Comparison of ENCODE assay signal across 32 cellular contexts in the genomic region with DNA sequence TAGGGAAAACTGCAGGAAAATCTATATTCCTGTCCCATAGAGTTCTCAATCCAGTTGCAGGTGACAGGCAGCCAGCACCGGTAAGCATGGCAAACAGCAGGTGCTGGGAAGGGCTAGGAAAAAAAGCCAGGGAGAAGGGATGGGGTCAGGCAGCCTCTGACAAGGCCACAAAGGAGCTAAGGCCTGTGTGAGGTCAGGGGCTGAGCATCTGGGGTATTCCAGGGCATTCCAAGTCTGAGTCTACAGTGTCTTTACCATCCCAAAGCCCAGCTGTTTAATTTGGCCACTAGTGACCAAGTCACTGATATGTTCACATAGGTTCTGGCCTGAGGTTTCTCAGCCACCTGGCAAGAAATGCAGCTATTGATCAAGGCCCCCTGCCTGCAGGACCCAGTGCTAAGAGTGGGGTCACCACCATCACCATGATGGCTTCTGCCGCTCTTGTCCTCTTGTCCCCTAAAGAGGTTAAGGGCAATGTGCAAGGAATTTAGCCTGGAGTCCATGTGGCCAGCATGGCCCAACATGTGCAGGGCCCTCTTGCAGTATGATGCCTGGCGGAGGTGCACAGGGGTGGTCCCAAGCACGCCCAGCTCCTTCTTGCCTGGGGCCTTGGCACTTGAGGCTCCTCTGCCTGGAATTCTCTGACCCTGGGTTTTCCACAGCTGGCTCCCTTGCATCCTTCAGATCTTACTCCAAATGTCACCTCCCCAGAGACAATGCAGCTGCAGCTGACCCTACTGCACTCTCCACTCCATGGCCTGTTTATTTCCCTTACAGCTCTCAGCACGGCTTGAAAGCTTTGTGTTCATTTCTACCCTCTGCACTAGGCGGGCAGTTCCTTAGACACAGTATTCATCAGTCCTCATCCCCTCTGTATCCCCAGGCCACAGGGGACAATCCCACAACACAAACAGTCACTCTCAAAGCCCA.
"Had no signal": no experiment of that assay in that cellular context is flagged by ENCODE, and none has a peak within 500 bp of the region (broad histone marks: within the 10 kb centered on the region; RNA-seq: fewer than 3 reads in every experiment).

No MANE protein-coding gene starts in this region.

- H3K27me3 ChIP-seq: brain microvascular endothelial cell had no signal

- H3K27ac ChIP-seq: brain microvascular endothelial cell, KMS-11, VCaP had no signal

- H3K36me3 ChIP-seq: brain microvascular endothelial cell had no signal

- DNase-seq: activated B cell treated with CpG ODN at 0.5 μM for 24 hours; activated CD4-positive, alpha-beta memory T cell treated with anti-CD3 and anti-CD28 coated beads, Interleukin-2, amount 10 ng/mL, durations not matched to agents 7 days and 5 days; activated CD4-positive, alpha-beta T cell treated with anti-CD3 and anti-CD28 coated beads for 4 hours; activated CD4-positive, alpha-beta T cell treated with anti-CD3 and anti-CD28 coated beads, Interleukin-2, amount 50 U/mL, for 1 hour; activated CD4-positive, CD25-positive, alpha-beta regulatory T cell treated with anti-CD3 and anti-CD28 coated beads, Interleukin-2, amount 50 U/mL, for 72 hours; activated CD8-positive, alpha-beta memory T cell treated with anti-CD3 and anti-CD28 coated beads for 24 hours; activated CD8-positive, alpha-beta memory T cell treated with anti-CD3 and anti-CD28 coated beads, Interleukin-2, amount 10 ng/mL, durations not matched to agents 7 days and 5 days; activated CD8-positive, alpha-beta memory T cell treated with anti-CD3 and anti-CD28 coated beads, Interleukin-2, amount 50 U/mL, for 48 hours; activated effector memory CD4-positive, alpha-beta T cell treated with anti-CD3 and anti-CD28 coated beads, Interleukin-2, amount 50 U/mL, for 16 hours; activated naive CD4-positive, alpha-beta T cell; activated naive CD4-positive, alpha-beta T cell treated with anti-CD3 and anti-CD28 coated beads, Interleukin-2, amount 50 U/mL, for 16 hours; activated naive CD8-positive, alpha-beta T cell treated with anti-CD3 and anti-CD28 coated beads for 36 hours; activated T-cell treated with anti-CD3 and anti-CD28 coated beads, Interleukin-2, amount 50 U/mL, for 72 hours; amniotic stem cell; aorta; brain microvascular endothelial cell; MM.1S; MV-4-11; NCI-H1092; NCI-H1436 treated with DMSO at 0.1 percent for 48 hours; NCI-H1694 treated with DMSO at 0.1 percent for 48 hours; NCI-H2029; NCI-H345; NCI-H524 treated with DMSO at 0.1 percent for 48 hours; SIG-M5; SW 1271; T-helper 1 cell; T-helper 2 cell; T-helper 9 cell had no signal

- ATAC-seq: activated CD8-positive, alpha-beta memory T cell treated with anti-CD3 and anti-CD28 coated beads, Interleukin-2, amount 10 ng/mL, durations not matched to agents 7 days and 5 days; activated T-cell treated with anti-CD3 and anti-CD28 coated beads, Interleukin-2, amount 50 U/mL, for 72 hours; activated T-helper 17 cell treated with anti-CD3 and anti-CD28 coated beads, Interleukin-2, amount 50 U/mL, for 72 hours had no signal
